In genomic region chr2:174614261-174614660, GRCh38 we compare ENCODE assay signal across 10 cellular contexts. TPM values are rescaled to one million over a fixed set of nuclear protein-coding genes. Genes with fewer than 3 reads are reported as not detected.
DNase-seq lines count a peak whose midpoint lies in the region; ATAC-seq, FAIRE-seq and TF ChIP-seq lines count a peak whose summit lies in the region.
"Had no signal": no experiment of that assay in that cellular context is flagged by ENCODE, and none has a peak within 500 bp of the region (broad histone marks: within the 10 kb centered on the region; RNA-seq: fewer than 3 reads in every experiment).

No MANE protein-coding gene starts in this region.

- H3F3A ChIP-seq in GM23338 (replicated peaks; ENCODE audit: low read depth), result no peaks in the 10 kb centered on the region

- H3K27me3 Mint-ChIP-seq in CD8-positive, alpha-beta T cell (ENCODE audit: low read depth), result no peaks in the 10 kb centered on the region
- no peaks in the 10 kb centered on the region for H3K27me3 Mint-ChIP-seq in naive B cell
- H3K27me3 Mint-ChIP-seq in GM23338 (ENCODE audit: insufficient read depth, low read depth, poor library complexity), result no peaks in the 10 kb centered on the region

- POLR2A ChIA-PET in CD8-positive, alpha-beta T cell (lab: Charles Lee), result interaction anchor here (0.6 kb wide), 1 partner anchor 258 kb away, joined by 3 read pairs; no protein-coding TSS in a partner anchor

- H4K20me1 ChIP-seq in Karpas-422 (ENCODE audit: insufficient read depth, low read depth, low read length) (no peaks in the 10 kb centered on the region), GM23338 (replicated peaks; ENCODE audit: insufficient read depth) (no peaks in the 10 kb centered on the region)

- H3K4me1 Mint-ChIP-seq in CD8-positive, alpha-beta T cell (ENCODE audit: low read depth), result peaks cover 89% of the 10 kb centered on the region
- H3K4me1 Mint-ChIP-seq in naive B cell (peaks cover 64 to 95% (median 75%) of the 10 kb centered on the region in 3 donors), GM23338 (no peaks in the 10 kb centered on the region; the same call in 2 of the 3 replicates)

- peaks cover 6% of the 10 kb centered on the region for H3K36me3 ChIP-seq in CD8-positive, alpha-beta T cell (ENCODE audit: insufficient read depth, low read length)
- H3K36me3 ChIP-seq in Karpas-422 (ENCODE audit: insufficient read depth, low read length), result peaks cover 29% of the 10 kb centered on the region
- no peaks in the 10 kb centered on the region for H3K36me3 ChIP-seq in bronchial epithelial cell (ENCODE audit: control insufficient read depth, insufficient read depth, low read length)
- H3K36me3 ChIP-seq in GM23338 (ENCODE audit: insufficient read depth), result no peaks in the 10 kb centered on the region

- no peaks in the 10 kb centered on the region for H3K9me3 ChIP-seq in CD8-positive, alpha-beta T cell (ENCODE audit: low read length)
- H3K9me3 ChIP-seq in Karpas-422 (ENCODE audit: low read length), result no peaks in the 10 kb centered on the region
- H3K9me3 ChIP-seq: psoas muscle had no signal

- H3K27ac ChIP-seq in CD8-positive, alpha-beta T cell (ENCODE audit: low read depth, low read length), result no peak overlapping the region
- peak overlapping the region; percentile 99 for H3K27ac ChIP-seq in Karpas-422 (ENCODE audit: low read length)
- H3K27ac ChIP-seq in GM23338 (ENCODE audit: low read depth), result no peak overlapping the region
- H3K27ac ChIP-seq: psoas muscle had no signal

- no peak for TF ChIP-seq CTCF in CD8-positive, alpha-beta T cell (IDR thresholded peaks at IDR 0.05)
- TF ChIP-seq CTCF in bronchial epithelial cell (IDR thresholded peaks at IDR 0.05; ENCODE audit: insufficient read depth, low read length, severe bottlenecking), result no peak
- TF ChIP-seq CTCF in GM23338 (conservative IDR thresholded peaks at IDR 0.05; ENCODE audit: low read depth in 2 of 2), result no peak

- H3K27me3 ChIP-seq in CD8-positive, alpha-beta T cell (ENCODE audit: insufficient read depth, low read length), result no peaks in the 10 kb centered on the region
- H3K27me3 ChIP-seq in Karpas-422 (ENCODE audit: low read length) (no peaks in the 10 kb centered on the region), bronchial epithelial cell (ENCODE audit: control insufficient read depth, insufficient read depth, low read length) (no peaks in the 10 kb centered on the region), GM23338 (ENCODE audit: insufficient read depth) (no peaks in the 10 kb centered on the region)

- no peaks in the 10 kb centered on the region for H3K9me3 Mint-ChIP-seq in CD8-positive, alpha-beta T cell
- H3K9me3 Mint-ChIP-seq in naive B cell (no peaks in the 10 kb centered on the region), GM23338 (no peaks in the 10 kb centered on the region)

- CTCF ChIA-PET in CD8-positive, alpha-beta T cell (lab: Charles Lee), result interaction anchor here (1.5 to 5.6 kb wide), 4 partner anchors 12 to 83 kb away, joined by 3 to 36 read pairs (median 13); no protein-coding TSS in a partner anchor

- no peak overlapping the region for H3K4me3 Mint-ChIP-seq in CD8-positive, alpha-beta T cell
- H3K4me3 Mint-ChIP-seq in naive B cell, result peak overlapping the region in 2 of 8 donors; percentile 20 to 24
- no peak overlapping the region for H3K4me3 Mint-ChIP-seq in GM23338

- no peak overlapping the region for H3K9ac ChIP-seq in Karpas-422 (ENCODE audit: low read length)

- H3K9me2 ChIP-seq in Karpas-422 (replicated peaks; ENCODE audit: insufficient read depth, low read length), result no peaks in the 10 kb centered on the region
- peaks cover 4% of the 10 kb centered on the region; the same call in 1 of the 2 replicates for H3K9me2 ChIP-seq in GM23338 (ENCODE audit: insufficient read depth)

- no peak overlapping the region for H3K4me3 ChIP-seq in CD8-positive, alpha-beta T cell (ENCODE audit: low read depth, low read length)
- H3K4me3 ChIP-seq in Karpas-422 (ENCODE audit: low read length) (no peak overlapping the region), bronchial epithelial cell (ENCODE audit: low read depth, low read length) (no peak overlapping the region), GM23338 (no peak overlapping the region)
- H3K4me3 ChIP-seq: psoas muscle had no signal

- peaks cover 68% of the 10 kb centered on the region for H3K4me1 ChIP-seq in CD8-positive, alpha-beta T cell (ENCODE audit: insufficient read depth, low read length)
- H3K4me1 ChIP-seq in Karpas-422 (ENCODE audit: low read length), result peaks cover 96% of the 10 kb centered on the region
- H3K4me1 ChIP-seq in GM23338 (ENCODE audit: insufficient read depth), result no peaks in the 10 kb centered on the region

- ATAC-seq in CD8-positive, alpha-beta T cell, result no peak
- ATAC-seq in naive B cell (ENCODE audit: low read depth in 2 of 2), result no peak
- ATAC-seq in HG02970 (IDR thresholded peaks at IDR 0.05; ENCODE audit: low FRiP score, unreplicated experiment), result no peak
- ATAC-seq in HG03095 (IDR thresholded peaks at IDR 0.05; ENCODE audit: unreplicated experiment), result no peak
- no peak for ATAC-seq in GM23338
- ATAC-seq: psoas muscle had no signal

- peak overlapping the region; percentile 40 for H3K4me2 ChIP-seq in Karpas-422 (ENCODE audit: low read depth, low read length, poor library complexity, severe bottlenecking)
- H3K4me2 ChIP-seq in GM23338, result no peak overlapping the region

- peak overlapping the region; percentile 71 for H3K27ac Mint-ChIP-seq in CD8-positive, alpha-beta T cell
- peak overlapping the region in 5 of 6 donors; percentile 44 to 94 (median 84) for H3K27ac Mint-ChIP-seq in naive B cell
- no peak overlapping the region for H3K27ac Mint-ChIP-seq in GM23338

- no peak for DNase-seq in CD8-positive, alpha-beta T cell
- DNase-seq in Karpas-422, result no peak
- peak; percentile 97 for DNase-seq in bronchial epithelial cell (ENCODE audit: low read depth)
- DNase-seq in naive B cell, result no peak
- DNase-seq in NCI-H2171 (lab: John Stamatoyannopoulos, UW), result no peak
- no peak for DNase-seq in GM23338 (ENCODE audit: low spot score)
- DNase-seq: psoas muscle had no signal

- no peak for FAIRE-seq in bronchial epithelial cell (lab: Jason Lieb, UNC)

- intact Hi-C loops in CD8-positive, alpha-beta T cell (cut with DNase I, micrococcal nuclease), result no loop called here

- H3K36me3 Mint-ChIP-seq in CD8-positive, alpha-beta T cell, result peaks cover 68% of the 10 kb centered on the region
- H3K36me3 Mint-ChIP-seq in naive B cell (peaks cover 0 to 12% of the 10 kb centered on the region in 2 donors), GM23338 (ENCODE audit: low read depth) (no peaks in the 10 kb centered on the region)

- H3K79me2 ChIP-seq in Karpas-422 (ENCODE audit: low read length) (peaks cover 67% of the 10 kb centered on the region), GM23338 (replicated peaks; ENCODE audit: insufficient read depth) (no peaks in the 10 kb centered on the region)

- H2AFZ ChIP-seq in Karpas-422 (ENCODE audit: low read length) (no peak overlapping the region), GM23338 (no peak overlapping the region)

TF ChIP-seq in GM23338, 12 proteins besides CTCF, POLR2A, EP300 and RAD21 (continues in another document):
- TF ChIP-seq JUNB (IDR thresholded peaks at IDR 0.05; ENCODE audit: unreplicated experiment), result no peak
- TF ChIP-seq REST (IDR thresholded peaks at IDR 0.05; ENCODE audit: unreplicated experiment), result no peak
- TF ChIP-seq EZH2phosphoT487 (IDR thresholded peaks at IDR 0.05; ENCODE audit: unreplicated experiment), result no peak
- no peak for TF ChIP-seq ETS1 (IDR thresholded peaks at IDR 0.05)
- TF ChIP-seq POLR2AphosphoS5 (IDR thresholded peaks at IDR 0.05; ENCODE audit: low read depth), result no peak
- TF ChIP-seq EZH2 (IDR thresholded peaks at IDR 0.05; ENCODE audit: low read depth, unreplicated experiment), result no peak
- no peak for TF ChIP-seq ZNF331 (CRISPR knock-in tag; IDR thresholded peaks at IDR 0.05; ENCODE audit: low read depth)
- no peak for TF ChIP-seq CREB1 (CRISPR knock-in tag; IDR thresholded peaks at IDR 0.05; ENCODE audit: low read depth)
- no peak for TF ChIP-seq ZNF114 (CRISPR knock-in tag; IDR thresholded peaks at IDR 0.05)

RNA-seq across cellular contexts. Expression of gene WIPF1, which starts 16.7 kb away (rescaled TPM):
- total RNA-seq in CD8-positive, alpha-beta T cell, result 100 to 1,000 TPM; 275 to 282 TPM
- 46.8 and 62.6 TPM in 2 replicates for total RNA-seq in Karpas-422 (2014; rRNA removed; shearing (Covaris generic); ENCODE audit: low replicate concordance)
- 0.13 and 0.26 TPM in 2 replicates for total RNA-seq in bronchial epithelial cell
- polyA plus RNA-seq in naive B cell (ENCODE audit: low read depth in 6 of 6), result 100 to 1,000 TPM in 1 of 6 donors, 10 to 100 TPM in 5; 67.8 to 119 (median 95.5) TPM
- 3.8 and 6.0 TPM in 2 replicates for total RNA-seq in GM23338 (2014; rRNA removed; shearing (Covaris generic))
- polyA plus RNA-seq in GM23338 (2016; fragmentation: Nextera tagmentation; extraction: Ambion mirVana), result 3.0 and 4.8 TPM in 2 replicates
- total RNA-seq: HT-29 had no signal
